Comparison of ENCODE assay signal across 26 cellular contexts in the genomic region with DNA sequence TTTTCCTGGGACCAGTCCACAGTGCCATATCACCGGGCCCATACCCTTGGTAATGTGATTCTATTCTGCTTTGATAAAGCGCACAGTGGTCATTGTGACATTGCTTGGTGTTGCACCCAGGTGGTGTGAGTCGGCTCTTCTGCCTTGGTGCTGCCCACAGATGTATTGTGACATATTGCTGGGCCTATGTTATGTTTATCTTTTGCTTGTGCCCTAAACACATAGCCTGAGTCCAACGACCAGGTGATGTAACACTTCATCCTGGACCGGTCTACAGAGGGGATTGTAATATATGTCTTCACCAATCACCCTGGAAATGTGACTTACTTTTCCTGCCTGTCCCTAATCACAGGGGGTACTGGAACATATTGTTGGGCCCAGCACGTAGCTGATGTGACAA.
"Had no signal": no experiment of that assay in that cellular context is flagged by ENCODE, and none has a peak within 500 bp of the region (broad histone marks: within the 10 kb centered on the region; RNA-seq: fewer than 3 reads in every experiment).

No MANE protein-coding gene starts in this region.

- H3K27ac ChIP-seq: left ventricle myocardium inferior, neural progenitor cell, neutrophil, parathyroid adenoma, psoas muscle, right lobe of liver, tibial nerve, uterus had no signal

- H3K4me3 ChIP-seq: left ventricle myocardium inferior, lung, neural progenitor cell, psoas muscle, right lobe of liver, smooth muscle cell, tibial nerve, uterus had no signal

- H3K36me3 ChIP-seq: neural progenitor cell, uterus had no signal

- H3K4me2 ChIP-seq: neural progenitor cell, smooth muscle cell had no signal

- H3K9ac ChIP-seq: neural progenitor cell, parathyroid adenoma had no signal

- H3K9me3 ChIP-seq: left ventricle myocardium inferior, neutrophil, psoas muscle, right lobe of liver, tibial nerve, uterus had no signal

- ATAC-seq: natural killer cell; psoas muscle; stimulated activated memory B cell treated with anti-CD40 and anti-IgM and Interleukin-4, amounts not matched to agents 10 μg/mL and 1 μg/mL and 100 μg/mL, for 72 hours had no signal

- H3K27ac Mint-ChIP-seq: mesothelial cell of epicardium; natural killer cell; nephron progenitor cell; neural progenitor cell; stimulated activated memory B cell treated with anti-CD40 and anti-IgM and Interleukin-4, amounts not matched to agents 10 μg/mL and 1 μg/mL and 100 μg/mL, for 72 hours; type B pancreatic cell had no signal

- H3K27me3 ChIP-seq: neural progenitor cell, neutrophil, right lobe of liver, tibial nerve, uterus had no signal

- DNase-seq: islet precursor cell; left ventricle myocardium inferior; mesendoderm; naive B cell; natural killer cell; nephron progenitor cell; occipital lobe; psoas muscle; right lobe of liver; stimulated activated CD4-positive, alpha-beta T cell treated with anti-CD3 and anti-CD28 coated beads, Interleukin-1b, Interleukin-23, amount 100 ng/mL, for 48 hours; stimulated activated CD4-positive, alpha-beta T cell treated with anti-CD3 and anti-CD28 coated beads, Interleukin-2, amount 100 ng/mL, for 48 hours; stimulated activated CD4-positive, alpha-beta T cell treated with anti-CD3 and anti-CD28 coated beads, Interleukin-4, amount 100 ng/mL, for 4 hours; stimulated activated CD8-positive, alpha-beta memory T cell treated with anti-CD3 and anti-CD28 coated beads, Interleukin-4, amount 100 ng/mL, for 48 hours; stimulated activated naive CD4-positive, alpha-beta T cell treated with Interleukin-2 at 50 U/mL for 16 hours; stimulated activated naive CD8-positive, alpha-beta T cell treated with anti-CD3 and anti-CD28 coated beads, Interleukin-15, amount 100 ng/mL, for 72 hours; substantia nigra; uterus had no signal

- H3K4me1 ChIP-seq: left ventricle myocardium inferior, neural progenitor cell, psoas muscle, right lobe of liver, tibial nerve, uterus had no signal

- H2AFZ ChIP-seq: neural progenitor cell, parathyroid adenoma had no signal

- H3K36me3 Mint-ChIP-seq: natural killer cell had no signal

- H3K9me3 Mint-ChIP-seq: mesothelial cell of epicardium; naive B cell; natural killer cell; nephron progenitor cell; neural progenitor cell; stimulated activated memory B cell treated with anti-CD40 and anti-IgM and Interleukin-4, amounts not matched to agents 10 μg/mL and 1 μg/mL and 100 μg/mL, for 72 hours; stimulated activated naive CD8-positive, alpha-beta T cell treated with anti-CD3 and anti-CD28 coated beads, Interleukin-15, amount 100 ng/mL, for 72 hours; type B pancreatic cell had no signal
